ENCODE assay signal across 14 cellular contexts in genomic region chr6:34961082-34961481, GRCh38.
"Had no signal": no experiment of that assay in that cellular context is flagged by ENCODE, and none has a peak within 500 bp of the region (broad histone marks: within the 10 kb centered on the region; RNA-seq: fewer than 3 reads in every experiment).

No MANE protein-coding gene starts in this region.

- H3K4me3 ChIP-seq: breast epithelium, skin epidermis, suprapubic skin had no signal

- H3K9me3 ChIP-seq: breast epithelium, suprapubic skin had no signal

- H3K9me3 Mint-ChIP-seq: activated naive CD8-positive, alpha-beta T cell treated with anti-CD3 and anti-CD28 coated beads, Interleukin-2, amount 10 ng/mL, durations not matched to agents 7 days and 5 days; stimulated activated memory B cell treated with anti-CD40 and anti-IgM and Interleukin-4, amounts not matched to agents 10 μg/mL and 1 μg/mL and 100 μg/mL, for 72 hours; T-helper 1 cell treated with Interleukin-12 subunit alpha and Interleukin-12 subunit beta and Interleukin-4 antibody, amounts not matched to agents 30 μg/mL and 1 μg/mL, for 36 hours; type B pancreatic cell had no signal

- H3K36me3 ChIP-seq: breast epithelium, suprapubic skin had no signal

- H3K27me3 ChIP-seq: breast epithelium, foreskin keratinocyte, suprapubic skin had no signal

- ATAC-seq: foreskin keratinocyte; stimulated activated memory B cell treated with anti-CD40 and anti-IgM and Interleukin-4, amounts not matched to agents 10 μg/mL and 1 μg/mL and 100 μg/mL, for 72 hours had no signal

- H3K4me3 Mint-ChIP-seq: activated naive CD8-positive, alpha-beta T cell treated with anti-CD3 and anti-CD28 coated beads, Interleukin-2, amount 10 ng/mL, durations not matched to agents 7 days and 5 days; stimulated activated memory B cell treated with anti-CD40 and anti-IgM and Interleukin-4, amounts not matched to agents 10 μg/mL and 1 μg/mL and 100 μg/mL, for 72 hours; T-helper 1 cell treated with Interleukin-12 subunit alpha and Interleukin-12 subunit beta and Interleukin-4 antibody, amounts not matched to agents 30 μg/mL and 1 μg/mL, for 36 hours; type B pancreatic cell had no signal

- H3K27ac Mint-ChIP-seq: activated naive CD8-positive, alpha-beta T cell treated with anti-CD3 and anti-CD28 coated beads, Interleukin-2, amount 10 ng/mL, durations not matched to agents 7 days and 5 days; stimulated activated memory B cell treated with anti-CD40 and anti-IgM and Interleukin-4, amounts not matched to agents 10 μg/mL and 1 μg/mL and 100 μg/mL, for 72 hours; T-helper 1 cell treated with Interleukin-12 subunit alpha and Interleukin-12 subunit beta and Interleukin-4 antibody, amounts not matched to agents 30 μg/mL and 1 μg/mL, for 36 hours; type B pancreatic cell had no signal

- DNase-seq: activated CD4-positive, alpha-beta T cell treated with anti-CD3 and anti-CD28 coated beads, Interleukin-2, amount 50 U/mL, for 4 hours; activated gamma-delta T cell; activated naive CD8-positive, alpha-beta T cell treated with anti-CD3 and anti-CD28 coated beads, Interleukin-2, amount 10 ng/mL, durations not matched to agents 7 days and 5 days; activated T-cell treated with anti-CD3 and anti-CD28 coated beads, Interleukin-2, amount 50 U/mL, for 48 hours; aorta; foreskin keratinocyte; head of caudate nucleus; SHP77 had no signal

- H3K4me1 ChIP-seq: breast epithelium, foreskin keratinocyte had no signal

- H3K27ac ChIP-seq: breast epithelium, foreskin keratinocyte, suprapubic skin had no signal

- H3K27me3 Mint-ChIP-seq: activated naive CD8-positive, alpha-beta T cell treated with anti-CD3 and anti-CD28 coated beads, Interleukin-2, amount 10 ng/mL, durations not matched to agents 7 days and 5 days; stimulated activated memory B cell treated with anti-CD40 and anti-IgM and Interleukin-4, amounts not matched to agents 10 μg/mL and 1 μg/mL and 100 μg/mL, for 72 hours; type B pancreatic cell had no signal
